Comparison of ENCODE assay signal across 30 cellular contexts in genomic region chr17:68433911-68434503, GRCh38. TPM values are rescaled to one million over a fixed set of nuclear protein-coding genes. Genes with fewer than 3 reads are reported as not detected.
DNase-seq lines count a peak whose midpoint lies in the region; ATAC-seq and TF ChIP-seq lines count a peak whose summit lies in the region.
"Had no signal": no experiment of that assay in that cellular context is flagged by ENCODE, and none has a peak within 500 bp of the region (broad histone marks: within the 10 kb centered on the region; RNA-seq: fewer than 3 reads in every experiment).

No MANE protein-coding gene starts in this region.

- no peak for TF ChIP-seq CTCF in osteocyte (IDR thresholded peaks at IDR 0.05)
- TF ChIP-seq CTCF in suprapubic skin (IDR thresholded peaks at IDR 0.05), result no peak

- no peak for TF ChIP-seq EP300 in suprapubic skin (IDR thresholded peaks at IDR 0.05)

- H3K9me3 Mint-ChIP-seq in activated CD4-positive, alpha-beta T cell treated with anti-CD3 and anti-CD28 coated beads, Interleukin-2, amount 10 ng/mL, durations not matched to agents 7 days and 5 days, result no peaks in the 10 kb centered on the region
- no peaks in the 10 kb centered on the region for H3K9me3 Mint-ChIP-seq in osteocyte (ENCODE audit: unreplicated experiment)
- no peaks in the 10 kb centered on the region for H3K9me3 Mint-ChIP-seq in activated CD8-positive, alpha-beta memory T cell treated with anti-CD3 and anti-CD28 coated beads, Interleukin-2, amount 10 ng/mL, durations not matched to agents 7 days and 5 days (ENCODE audit: low read depth)
- H3K9me3 Mint-ChIP-seq: activated naive CD8-positive, alpha-beta T cell treated with anti-CD3 and anti-CD28 coated beads, Interleukin-2, amount 10 ng/mL, durations not matched to agents 7 days and 5 days; CD4-positive, CD25-positive, alpha-beta regulatory T cell; neural progenitor cell had no signal

- H3K36me3 ChIP-seq in endocrine pancreas (ENCODE audit: control insufficient read depth, insufficient read depth, low read length) (no peaks in the 10 kb centered on the region), suprapubic skin (peaks cover 69% of the 10 kb centered on the region)
- H3K36me3 ChIP-seq: neural progenitor cell had no signal

- H3K27me3 ChIP-seq in endocrine pancreas (ENCODE audit: control insufficient read depth, insufficient read depth, low read length) (no peaks in the 10 kb centered on the region), suprapubic skin (no peaks in the 10 kb centered on the region)
- H3K27me3 ChIP-seq: ascending aorta, esophagus muscularis mucosa, neural progenitor cell, sigmoid colon, upper lobe of left lung had no signal

- POLR2A ChIA-PET in activated CD4-positive, alpha-beta T cell treated with anti-CD3 and anti-CD28 coated beads, Interleukin-2, amount 10 ng/mL, durations not matched to agents 7 days and 5 days (lab: Charles Lee), result no interaction called here

- no peak overlapping the region for H3K4me3 ChIP-seq in endocrine pancreas (ENCODE audit: control insufficient read depth, insufficient read depth, low read length)
- H3K4me3 ChIP-seq in suprapubic skin, result no peak overlapping the region
- H3K4me3 ChIP-seq: A549, ascending aorta, esophagus muscularis mucosa, neural progenitor cell, sigmoid colon, upper lobe of left lung had no signal

- no peak for DNase-seq in activated CD4-positive, alpha-beta T cell treated with anti-CD3 and anti-CD28 coated beads, Interleukin-2, amount 10 ng/mL, durations not matched to agents 7 days and 5 days
- no peak for DNase-seq in activated CD4-positive, alpha-beta T cell treated with anti-CD3 and anti-CD28 coated beads, Interleukin-2, amount 50 U/mL, for 4 hours
- DNase-seq in osteocyte (ENCODE audit: extremely low spot score, unreplicated experiment), result peak; percentile 51
- peak; percentile 32 to 36 for DNase-seq in suprapubic skin (ENCODE audit: low spot score in 2 of 2)
- DNase-seq in NCI-H526 treated with DMSO at 0.1 percent for 48 hours (lab: John Stamatoyannopoulos, UW), result no peak
- no peak for DNase-seq in activated CD8-positive, alpha-beta memory T cell treated with anti-CD3 and anti-CD28 coated beads, Interleukin-2, amount 10 ng/mL, durations not matched to agents 7 days and 5 days
- DNase-seq: activated CD8-positive, alpha-beta T cell treated with anti-CD3 and anti-CD28 coated beads, Interleukin-2, amount 10 ng/mL, durations not matched to agents 7 days and 5 days; activated effector memory CD4-positive, alpha-beta T cell treated with anti-CD3 and anti-CD28 coated beads, Interleukin-2, amount 50 U/mL, for 16 hours; activated naive CD8-positive, alpha-beta T cell treated with anti-CD3 and anti-CD28 coated beads, Interleukin-2, amount 10 ng/mL, durations not matched to agents 7 days and 5 days; CD4-positive, CD25-positive, alpha-beta regulatory T cell; cortex of kidney; foreskin fibroblast; Karpas-422; mammary epithelial cell; NCI-H1417; NCI-H2029; NCI-H226; SIG-M5; sigmoid colon; stimulated activated CD4-positive, alpha-beta T cell treated with anti-CD3 and anti-CD28 coated beads, Interleukin-15, amount 100 ng/mL, for 24 hours; stimulated activated CD4-positive, alpha-beta T cell treated with anti-CD3 and anti-CD28 coated beads, Interleukin-4, amount 100 ng/mL, for 4 hours; upper lobe of left lung had no signal

- H3K27ac ChIP-seq in suprapubic skin, result no peak overlapping the region
- H3K27ac ChIP-seq: A549, ascending aorta, esophagus muscularis mucosa, neural progenitor cell, sigmoid colon, upper lobe of left lung had no signal

- CTCF ChIA-PET in activated CD4-positive, alpha-beta T cell treated with anti-CD3 and anti-CD28 coated beads, Interleukin-2, amount 10 ng/mL, durations not matched to agents 7 days and 5 days (lab: Charles Lee), result interaction anchor here (0.9 to 2.0 kb wide), 3 partner anchors 11 to 189 kb away, joined by 3 to 9 read pairs (median 3); no protein-coding TSS in a partner anchor
- CTCF ChIA-PET in activated CD8-positive, alpha-beta memory T cell treated with anti-CD3 and anti-CD28 coated beads, Interleukin-2, amount 10 ng/mL, durations not matched to agents 7 days and 5 days (lab: Charles Lee), result interaction anchor here (0.6 to 15.7 kb wide), 4 partner anchors 27 to 186 kb away, joined by 4 to 260 read pairs (median 62); partner anchors contain the start of genes AMZ2 and WIPI1

- peak overlapping the region; percentile 41 for H3K27ac Mint-ChIP-seq in activated CD4-positive, alpha-beta T cell treated with anti-CD3 and anti-CD28 coated beads, Interleukin-2, amount 10 ng/mL, durations not matched to agents 7 days and 5 days
- no peak overlapping the region for H3K27ac Mint-ChIP-seq in osteocyte (ENCODE audit: unreplicated experiment)
- H3K27ac Mint-ChIP-seq in activated CD8-positive, alpha-beta memory T cell treated with anti-CD3 and anti-CD28 coated beads, Interleukin-2, amount 10 ng/mL, durations not matched to agents 7 days and 5 days, result no peak overlapping the region
- H3K27ac Mint-ChIP-seq: activated naive CD8-positive, alpha-beta T cell treated with anti-CD3 and anti-CD28 coated beads, Interleukin-2, amount 10 ng/mL, durations not matched to agents 7 days and 5 days; neural progenitor cell had no signal

- H3K9ac ChIP-seq in endocrine pancreas (ENCODE audit: control insufficient read depth, insufficient read depth, low read length), result peak overlapping the region; percentile 6
- H3K9ac ChIP-seq: neural progenitor cell had no signal

- WGBS in suprapubic skin, result 89% methylated on average over 12 of the region's 12 CpGs

- H3K4me1 Mint-ChIP-seq in activated CD4-positive, alpha-beta T cell treated with anti-CD3 and anti-CD28 coated beads, Interleukin-2, amount 10 ng/mL, durations not matched to agents 7 days and 5 days, result peaks cover 60% of the 10 kb centered on the region
- H3K4me1 Mint-ChIP-seq in osteocyte (ENCODE audit: unreplicated experiment), result peaks cover 12% of the 10 kb centered on the region
- peaks cover 40% of the 10 kb centered on the region for H3K4me1 Mint-ChIP-seq in activated CD8-positive, alpha-beta memory T cell treated with anti-CD3 and anti-CD28 coated beads, Interleukin-2, amount 10 ng/mL, durations not matched to agents 7 days and 5 days

- ATAC-seq in HG02938 (IDR thresholded peaks at IDR 0.05; ENCODE audit: unreplicated experiment), result no peak
- ATAC-seq in activated CD8-positive, alpha-beta memory T cell treated with anti-CD3 and anti-CD28 coated beads, Interleukin-2, amount 10 ng/mL, durations not matched to agents 7 days and 5 days, result no peak
- ATAC-seq: A549; activated CD4-positive, CD25-positive, alpha-beta regulatory T cell treated with anti-CD3 and anti-CD28 coated beads, Interleukin-2, amount 50 U/mL, for 24 hours; activated CD8-positive, alpha-beta T cell treated with anti-CD3 and anti-CD28 coated beads, Interleukin-2, amount 10 ng/mL, durations not matched to agents 7 days and 5 days; Panc1 had no signal

- H3K36me3 Mint-ChIP-seq in activated CD4-positive, alpha-beta T cell treated with anti-CD3 and anti-CD28 coated beads, Interleukin-2, amount 10 ng/mL, durations not matched to agents 7 days and 5 days (ENCODE audit: low read depth), result peaks cover 51% of the 10 kb centered on the region
- H3K36me3 Mint-ChIP-seq in osteocyte (ENCODE audit: unreplicated experiment), result peaks cover 54% of the 10 kb centered on the region
- H3K36me3 Mint-ChIP-seq in activated CD8-positive, alpha-beta memory T cell treated with anti-CD3 and anti-CD28 coated beads, Interleukin-2, amount 10 ng/mL, durations not matched to agents 7 days and 5 days, result peaks cover 58% of the 10 kb centered on the region

- H3K4me1 ChIP-seq in endocrine pancreas (ENCODE audit: control insufficient read depth, insufficient read depth, low read length), result no peaks in the 10 kb centered on the region
- H3K4me1 ChIP-seq in suprapubic skin, result peaks cover 27% of the 10 kb centered on the region
- H3K4me1 ChIP-seq: ascending aorta, neural progenitor cell had no signal

- no peak overlapping the region for H3K4me3 Mint-ChIP-seq in activated CD4-positive, alpha-beta T cell treated with anti-CD3 and anti-CD28 coated beads, Interleukin-2, amount 10 ng/mL, durations not matched to agents 7 days and 5 days
- H3K4me3 Mint-ChIP-seq in osteocyte (ENCODE audit: unreplicated experiment), result no peak overlapping the region
- H3K4me3 Mint-ChIP-seq in activated CD8-positive, alpha-beta memory T cell treated with anti-CD3 and anti-CD28 coated beads, Interleukin-2, amount 10 ng/mL, durations not matched to agents 7 days and 5 days, result no peak overlapping the region
- H3K4me3 Mint-ChIP-seq: activated CD8-positive, alpha-beta T cell treated with anti-CD3 and anti-CD28 coated beads, Interleukin-2, amount 10 ng/mL, durations not matched to agents 7 days and 5 days; activated naive CD8-positive, alpha-beta T cell treated with anti-CD3 and anti-CD28 coated beads, Interleukin-2, amount 10 ng/mL, durations not matched to agents 7 days and 5 days; CD4-positive, CD25-positive, alpha-beta regulatory T cell; neural progenitor cell had no signal

- H3K27me3 Mint-ChIP-seq in activated CD4-positive, alpha-beta T cell treated with anti-CD3 and anti-CD28 coated beads, Interleukin-2, amount 10 ng/mL, durations not matched to agents 7 days and 5 days, result no peaks in the 10 kb centered on the region
- H3K27me3 Mint-ChIP-seq in osteocyte (ENCODE audit: unreplicated experiment), result no peaks in the 10 kb centered on the region
- H3K27me3 Mint-ChIP-seq in activated CD8-positive, alpha-beta memory T cell treated with anti-CD3 and anti-CD28 coated beads, Interleukin-2, amount 10 ng/mL, durations not matched to agents 7 days and 5 days, result no peaks in the 10 kb centered on the region
- H3K27me3 Mint-ChIP-seq: activated naive CD8-positive, alpha-beta T cell treated with anti-CD3 and anti-CD28 coated beads, Interleukin-2, amount 10 ng/mL, durations not matched to agents 7 days and 5 days; CD4-positive, CD25-positive, alpha-beta regulatory T cell had no signal

- no peaks in the 10 kb centered on the region for H3K9me3 ChIP-seq in endocrine pancreas (ENCODE audit: control insufficient read depth, low read length)
- no peaks in the 10 kb centered on the region for H3K9me3 ChIP-seq in suprapubic skin
- H3K9me3 ChIP-seq: A549, ascending aorta, esophagus muscularis mucosa, sigmoid colon, upper lobe of left lung had no signal

- no peak for TF ChIP-seq POLR2A in suprapubic skin (IDR thresholded peaks at IDR 0.05)

RNA-seq across cellular contexts. Expression of gene WIPI1, which starts 23.3 kb away (rescaled TPM):
- 10 to 100 TPM; 28.2 to 34.4 TPM for total RNA-seq in activated CD4-positive, alpha-beta T cell treated with anti-CD3 and anti-CD28 coated beads, Interleukin-2, amount 10 ng/mL, durations not matched to agents 7 days and 5 days
- total RNA-seq in osteocyte (74.5 and 78.1 TPM in 2 replicates), suprapubic skin (10 to 100 TPM; 19.3 to 35.1 (median 27.8) TPM)
- 10 to 100 TPM; 45.5 to 47.7 TPM for total RNA-seq in activated CD8-positive, alpha-beta memory T cell treated with anti-CD3 and anti-CD28 coated beads, Interleukin-2, amount 10 ng/mL, durations not matched to agents 7 days and 5 days

Comparison
In these comparisons a context has a peak if more than half of its experiments do, and no peak if none do; other contexts are left out.
1. DNase-seq: peak in osteocyte (single experiment) and suprapubic skin (2 of 2); none in activated CD4-positive, alpha-beta T cell treated with anti-CD3 and anti-CD28 coated beads, Interleukin-2, amount 10 ng/mL, durations not matched to agents 7 days and 5 days (single experiment), activated CD4-positive, alpha-beta T cell treated with anti-CD3 and anti-CD28 coated beads, Interleukin-2, amount 50 U/mL, for 4 hours (0 of 2), NCI-H526 treated with DMSO at 0.1 percent for 48 hours (single experiment) and activated CD8-positive, alpha-beta memory T cell treated with anti-CD3 and anti-CD28 coated beads, Interleukin-2, amount 10 ng/mL, durations not matched to agents 7 days and 5 days (single experiment).